Comparison of ENCODE assay signal across 4 cellular contexts in the genomic region with DNA sequence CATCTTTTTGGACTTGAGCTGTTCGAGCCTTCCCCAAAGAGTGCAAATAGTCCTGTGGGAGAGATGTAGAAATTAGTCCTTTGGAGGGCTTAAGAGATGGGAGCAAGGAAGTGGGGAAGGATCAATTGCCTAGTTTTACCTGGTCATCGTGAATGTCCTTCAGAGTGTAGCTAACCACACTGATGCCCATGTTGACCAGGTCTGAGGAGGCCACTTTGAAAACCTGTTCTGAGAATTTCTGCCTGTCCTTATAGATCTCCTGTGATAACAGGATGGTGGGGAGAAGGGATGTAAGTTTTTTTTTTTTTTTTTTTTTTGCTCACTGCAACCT.
TF ChIP-seq lines count a peak whose summit lies in the region.

No MANE protein-coding gene starts in this region.

TF ChIP-seq in SK-N-SH, 30 proteins besides CTCF, POLR2A, EP300 and RAD21 (continues in another document):
- TF ChIP-seq, protein P1, sequence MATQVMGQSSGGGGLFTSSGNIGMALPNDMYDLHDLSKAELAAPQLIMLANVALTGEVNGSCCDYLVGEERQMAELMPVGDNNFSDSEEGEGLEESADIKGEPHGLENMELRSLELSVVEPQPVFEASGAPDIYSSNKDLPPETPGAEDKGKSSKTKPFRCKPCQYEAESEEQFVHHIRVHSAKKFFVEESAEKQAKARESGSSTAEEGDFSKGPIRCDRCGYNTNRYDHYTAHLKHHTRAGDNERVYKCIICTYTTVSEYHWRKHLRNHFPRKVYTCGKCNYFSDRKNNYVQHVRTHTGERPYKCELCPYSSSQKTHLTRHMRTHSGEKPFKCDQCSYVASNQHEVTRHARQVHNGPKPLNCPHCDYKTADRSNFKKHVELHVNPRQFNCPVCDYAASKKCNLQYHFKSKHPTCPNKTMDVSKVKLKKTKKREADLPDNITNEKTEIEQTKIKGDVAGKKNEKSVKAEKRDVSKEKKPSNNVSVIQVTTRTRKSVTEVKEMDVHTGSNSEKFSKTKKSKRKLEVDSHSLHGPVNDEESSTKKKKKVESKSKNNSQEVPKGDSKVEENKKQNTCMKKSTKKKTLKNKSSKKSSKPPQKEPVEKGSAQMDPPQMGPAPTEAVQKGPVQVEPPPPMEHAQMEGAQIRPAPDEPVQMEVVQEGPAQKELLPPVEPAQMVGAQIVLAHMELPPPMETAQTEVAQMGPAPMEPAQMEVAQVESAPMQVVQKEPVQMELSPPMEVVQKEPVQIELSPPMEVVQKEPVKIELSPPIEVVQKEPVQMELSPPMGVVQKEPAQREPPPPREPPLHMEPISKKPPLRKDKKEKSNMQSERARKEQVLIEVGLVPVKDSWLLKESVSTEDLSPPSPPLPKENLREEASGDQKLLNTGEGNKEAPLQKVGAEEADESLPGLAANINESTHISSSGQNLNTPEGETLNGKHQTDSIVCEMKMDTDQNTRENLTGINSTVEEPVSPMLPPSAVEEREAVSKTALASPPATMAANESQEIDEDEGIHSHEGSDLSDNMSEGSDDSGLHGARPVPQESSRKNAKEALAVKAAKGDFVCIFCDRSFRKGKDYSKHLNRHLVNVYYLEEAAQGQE (IDR thresholded peaks at IDR 0.05; ENCODE audit: low read depth, low read length): no peak
- TF ChIP-seq, protein P2, sequence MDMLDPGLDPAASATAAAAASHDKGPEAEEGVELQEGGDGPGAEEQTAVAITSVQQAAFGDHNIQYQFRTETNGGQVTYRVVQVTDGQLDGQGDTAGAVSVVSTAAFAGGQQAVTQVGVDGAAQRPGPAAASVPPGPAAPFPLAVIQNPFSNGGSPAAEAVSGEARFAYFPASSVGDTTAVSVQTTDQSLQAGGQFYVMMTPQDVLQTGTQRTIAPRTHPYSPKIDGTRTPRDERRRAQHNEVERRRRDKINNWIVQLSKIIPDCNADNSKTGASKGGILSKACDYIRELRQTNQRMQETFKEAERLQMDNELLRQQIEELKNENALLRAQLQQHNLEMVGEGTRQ (IDR thresholded peaks at IDR 0.05; ENCODE audit: borderline replicate concordance, low read depth, low read length): no peak
- no peak for TF ChIP-seq RCOR1 (IDR thresholded peaks at IDR 0.05; ENCODE audit: low read length)
- TF ChIP-seq EZH2phosphoT487 (IDR thresholded peaks at IDR 0.05; ENCODE audit: borderline replicate concordance, low read depth): no peak
- TF ChIP-seq FOSL2 (IDR thresholded peaks at IDR 0.05; ENCODE audit: borderline replicate concordance, low read depth): no peak
- TF ChIP-seq, protein P3, sequence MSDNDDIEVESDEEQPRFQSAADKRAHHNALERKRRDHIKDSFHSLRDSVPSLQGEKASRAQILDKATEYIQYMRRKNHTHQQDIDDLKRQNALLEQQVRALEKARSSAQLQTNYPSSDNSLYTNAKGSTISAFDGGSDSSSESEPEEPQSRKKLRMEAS (IDR thresholded peaks at IDR 0.05; ENCODE audit: low read depth): no peak
- no peak for TF ChIP-seq SMC3 (IDR thresholded peaks at IDR 0.05; ENCODE audit: low read depth, low read length)
- no peak for TF ChIP-seq RXRA (IDR thresholded peaks at IDR 0.05; ENCODE audit: borderline replicate concordance, low read depth)

TF ChIP-seq in SK-N-SH treated with all-trans-retinoic acid at 6 μM for 48 hours, 23 proteins besides CTCF, POLR2A, EP300 and RAD21:
- TF ChIP-seq CSDC2 (CRISPR knock-in tag; IDR thresholded peaks at IDR 0.05) (no peak), PPARA (CRISPR knock-in tag; IDR thresholded peaks at IDR 0.05; ENCODE audit: borderline replicate concordance) (no peak), ESRRG (CRISPR knock-in tag; IDR thresholded peaks at IDR 0.05) (no peak), SNAI2 (CRISPR knock-in tag; IDR thresholded peaks at IDR 0.05) (no peak), ZNF8 (CRISPR knock-in tag; IDR thresholded peaks at IDR 0.05) (no peak)

TF ChIP-seq in IMR-90, 13 proteins besides CTCF, POLR2A, EP300 and RAD21:
- TF ChIP-seq RFX5 (IDR thresholded peaks at IDR 0.05; ENCODE audit: low read depth, low read length): no peak
- TF ChIP-seq, protein P4, sequence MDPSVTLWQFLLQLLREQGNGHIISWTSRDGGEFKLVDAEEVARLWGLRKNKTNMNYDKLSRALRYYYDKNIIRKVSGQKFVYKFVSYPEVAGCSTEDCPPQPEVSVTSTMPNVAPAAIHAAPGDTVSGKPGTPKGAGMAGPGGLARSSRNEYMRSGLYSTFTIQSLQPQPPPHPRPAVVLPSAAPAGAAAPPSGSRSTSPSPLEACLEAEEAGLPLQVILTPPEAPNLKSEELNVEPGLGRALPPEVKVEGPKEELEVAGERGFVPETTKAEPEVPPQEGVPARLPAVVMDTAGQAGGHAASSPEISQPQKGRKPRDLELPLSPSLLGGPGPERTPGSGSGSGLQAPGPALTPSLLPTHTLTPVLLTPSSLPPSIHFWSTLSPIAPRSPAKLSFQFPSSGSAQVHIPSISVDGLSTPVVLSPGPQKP (IDR thresholded peaks at IDR 0.05; ENCODE audit: borderline replicate concordance, low read depth, low read length): no peak
- TF ChIP-seq SMC3 (IDR thresholded peaks at IDR 0.05; ENCODE audit: low read depth, low read length): no peak
- TF ChIP-seq MAZ (IDR thresholded peaks at IDR 0.05; ENCODE audit: borderline replicate concordance, low read depth, low read length): no peak
- no peak for TF ChIP-seq CEBPB (IDR thresholded peaks at IDR 0.05; ENCODE audit: low read depth, low read length)
- TF ChIP-seq CHD1 (IDR thresholded peaks at IDR 0.05; ENCODE audit: low read depth, low read length): no peak
- no peak for TF ChIP-seq NFE2L2 (IDR thresholded peaks at IDR 0.05; ENCODE audit: low read depth, low read length)
- no peak for TF ChIP-seq RCOR1 (IDR thresholded peaks at IDR 0.05; ENCODE audit: insufficient replicate concordance, low read length)
- no peak for TF ChIP-seq MAFK (IDR thresholded peaks at IDR 0.05; ENCODE audit: low read depth, low read length)
- no peak for TF ChIP-seq MXI1 (IDR thresholded peaks at IDR 0.05; ENCODE audit: borderline replicate concordance, low read depth, low read length)
- TF ChIP-seq, protein P2 (IDR thresholded peaks at IDR 0.05; ENCODE audit: low read depth, low read length): no peak
- TF ChIP-seq BHLHE40 (IDR thresholded peaks at IDR 0.05; ENCODE audit: low read depth, low read length): no peak
- no peak for TF ChIP-seq FOS (IDR thresholded peaks at IDR 0.05; ENCODE audit: low read depth, low read length)
TF ChIP-seq in IMR-90: peak in this region for 0.

TF ChIP-seq in GM12878, 131 proteins besides CTCF, POLR2A, EP300 and RAD21:
- TF ChIP-seq NFIC (IDR thresholded peaks at IDR 0.05; ENCODE audit: low read depth, low read length) (no peak), CREB1 (IDR thresholded peaks at IDR 0.05; ENCODE audit: low read depth) (no peak), CREM (IDR thresholded peaks at IDR 0.05; ENCODE audit: low read depth) (no peak), HDGF (IDR thresholded peaks at IDR 0.05) (no peak), MYC (IDR thresholded peaks at IDR 0.05; ENCODE audit: insufficient read depth, insufficient read length, insufficient replicate concordance, low read length, severe bottlenecking) (no peak), ZNF207 (IDR thresholded peaks at IDR 0.05; ENCODE audit: borderline replicate concordance) (no peak), ZSCAN29 (IDR thresholded peaks at IDR 0.05) (no peak), SUPT20H (IDR thresholded peaks at IDR 0.05; ENCODE audit: borderline replicate concordance, control insufficient read depth, low read depth, low read length) (no peak), RCOR1 (conservative IDR thresholded peaks at IDR 0.05; ENCODE audit: low read depth, low read length) (no peak), TBL1XR1 (IDR thresholded peaks at IDR 0.05; ENCODE audit: low read depth, low read length) (no peak), RAD51 (IDR thresholded peaks at IDR 0.05) (no peak), LARP7 (IDR thresholded peaks at IDR 0.05) (no peak), PKNOX1 (IDR thresholded peaks at IDR 0.05) (no peak), CHD2 (IDR thresholded peaks at IDR 0.05; ENCODE audit: borderline replicate concordance, low read depth, low read length) (no peak), MYB (IDR thresholded peaks at IDR 0.05; ENCODE audit: borderline replicate concordance, low read depth, low read length) (no peak), SMC3 (IDR thresholded peaks at IDR 0.05; ENCODE audit: borderline replicate concordance, low read length) (no peak), SPI1 (IDR thresholded peaks at IDR 0.05; ENCODE audit: borderline replicate concordance, insufficient read depth, low read depth, low read length) (no peak)
- TF ChIP-seq, protein P5, sequence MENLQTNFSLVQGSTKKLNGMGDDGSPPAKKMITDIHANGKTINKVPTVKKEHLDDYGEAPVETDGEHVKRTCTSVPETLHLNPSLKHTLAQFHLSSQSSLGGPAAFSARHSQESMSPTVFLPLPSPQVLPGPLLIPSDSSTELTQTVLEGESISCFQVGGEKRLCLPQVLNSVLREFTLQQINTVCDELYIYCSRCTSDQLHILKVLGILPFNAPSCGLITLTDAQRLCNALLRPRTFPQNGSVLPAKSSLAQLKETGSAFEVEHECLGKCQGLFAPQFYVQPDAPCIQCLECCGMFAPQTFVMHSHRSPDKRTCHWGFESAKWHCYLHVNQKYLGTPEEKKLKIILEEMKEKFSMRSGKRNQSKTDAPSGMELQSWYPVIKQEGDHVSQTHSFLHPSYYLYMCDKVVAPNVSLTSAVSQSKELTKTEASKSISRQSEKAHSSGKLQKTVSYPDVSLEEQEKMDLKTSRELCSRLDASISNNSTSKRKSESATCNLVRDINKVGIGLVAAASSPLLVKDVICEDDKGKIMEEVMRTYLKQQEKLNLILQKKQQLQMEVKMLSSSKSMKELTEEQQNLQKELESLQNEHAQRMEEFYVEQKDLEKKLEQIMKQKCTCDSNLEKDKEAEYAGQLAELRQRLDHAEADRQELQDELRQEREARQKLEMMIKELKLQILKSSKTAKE (IDR thresholded peaks at IDR 0.05; ENCODE audit: low read depth, poor library complexity, severe bottlenecking): no peak
- TF ChIP-seq, protein P4 (IDR thresholded peaks at IDR 0.05; ENCODE audit: low read depth, low read length): no peak
